ENCODE assay signal across 26 cellular contexts in the genomic region with DNA sequence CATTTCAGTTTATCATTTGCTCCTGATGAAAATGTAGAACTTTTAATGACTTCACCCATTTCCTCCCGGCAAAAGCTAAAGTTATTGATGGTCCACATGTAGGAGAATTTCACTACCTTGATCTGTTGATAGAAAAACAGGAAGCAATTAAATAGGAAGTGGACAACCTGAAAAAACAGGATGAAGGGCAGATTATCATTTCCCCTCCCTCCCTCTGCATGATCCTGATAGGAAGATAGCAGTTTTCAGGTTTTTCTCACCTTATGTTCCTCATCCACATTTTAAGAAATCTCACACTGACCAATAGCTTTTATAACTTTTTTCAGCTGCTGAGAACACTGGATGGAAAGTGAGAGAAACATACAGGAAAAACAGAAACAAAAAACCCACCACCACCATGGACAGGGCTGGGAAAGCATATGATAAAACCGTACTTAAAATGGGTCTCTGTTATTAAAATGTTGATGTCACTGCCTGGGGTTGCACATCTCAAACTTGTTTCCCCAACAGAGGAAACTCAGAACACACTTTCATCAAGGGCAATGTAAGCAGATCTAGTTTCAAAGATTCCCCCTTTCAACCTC. TPM values are rescaled to one million over a fixed set of nuclear protein-coding genes. Genes with fewer than 3 reads are reported as not detected.
A peak's percentile ranks its signal among the peaks of the same experiment; 100 is the strongest.
DNase-seq lines count a peak whose midpoint lies in the region; ATAC-seq and TF ChIP-seq lines count a peak whose summit lies in the region.
"Had no signal": no experiment of that assay in that cellular context is flagged by ENCODE, and none has a peak within 500 bp of the region (broad histone marks: within the 10 kb centered on the region; RNA-seq: fewer than 3 reads in every experiment).

No MANE protein-coding gene starts in this region.

- no peak for TF ChIP-seq EP300 in gastroesophageal sphincter (IDR thresholded peaks at IDR 0.05)

- H3K27me3 Mint-ChIP-seq in activated CD8-positive, alpha-beta T cell treated with anti-CD3 and anti-CD28 coated beads, Interleukin-2, amount 10 ng/mL, durations not matched to agents 7 days and 5 days (ENCODE audit: low read depth), result no peaks in the 10 kb centered on the region
- H3K27me3 Mint-ChIP-seq: CD8-positive, alpha-beta memory T cell; stimulated activated naive B cell treated with anti-CD40 and anti-IgM and Interleukin-4, amounts not matched to agents 10 μg/mL and 1 μg/mL and 100 μg/mL, for 72 hours had no signal

- TF ChIP-seq CTCF in heart right ventricle (IDR thresholded peaks at IDR 0.05) (no peak), gastroesophageal sphincter (IDR thresholded peaks at IDR 0.05) (no peak), thoracic aorta (IDR thresholded peaks at IDR 0.05) (no peak)

- H3K4me3 Mint-ChIP-seq in activated CD8-positive, alpha-beta T cell treated with anti-CD3 and anti-CD28 coated beads, Interleukin-2, amount 10 ng/mL, durations not matched to agents 7 days and 5 days, result no peak overlapping the region
- H3K4me3 Mint-ChIP-seq: CD8-positive, alpha-beta memory T cell; stimulated activated naive B cell treated with anti-CD40 and anti-IgM and Interleukin-4, amounts not matched to agents 10 μg/mL and 1 μg/mL and 100 μg/mL, for 72 hours had no signal

- H3K36me3 Mint-ChIP-seq in activated CD8-positive, alpha-beta T cell treated with anti-CD3 and anti-CD28 coated beads, Interleukin-2, amount 10 ng/mL, durations not matched to agents 7 days and 5 days (ENCODE audit: low read depth), result peaks cover 36% of the 10 kb centered on the region

- peak overlapping the region; percentile 46 for H3K27ac Mint-ChIP-seq in activated CD8-positive, alpha-beta T cell treated with anti-CD3 and anti-CD28 coated beads, Interleukin-2, amount 10 ng/mL, durations not matched to agents 7 days and 5 days

- no peak for TF ChIP-seq POLR2A in gastroesophageal sphincter (IDR thresholded peaks at IDR 0.05)

- H3K27ac ChIP-seq in heart right ventricle (peak overlapping the region in 6 of 10 donors; percentile 10 to 49 (median 39)), gastroesophageal sphincter (peak overlapping the region in 3 of 4 donors; percentile 54 to 62 (median 62)), thoracic aorta (peak overlapping the region; percentile 74 to 81)
- H3K27ac ChIP-seq: adrenal gland, epithelial cell of prostate, lower lobe of right lung, tibial nerve had no signal

- POLR2A ChIA-PET in activated CD8-positive, alpha-beta T cell treated with anti-CD3 and anti-CD28 coated beads, Interleukin-2, amount 10 ng/mL, durations not matched to agents 7 days and 5 days (lab: Charles Lee), result no interaction called here

- peaks cover 27% of the 10 kb centered on the region for H3K4me1 Mint-ChIP-seq in activated CD8-positive, alpha-beta T cell treated with anti-CD3 and anti-CD28 coated beads, Interleukin-2, amount 10 ng/mL, durations not matched to agents 7 days and 5 days (ENCODE audit: low read depth)
- H3K4me1 Mint-ChIP-seq: stimulated activated naive B cell treated with anti-CD40 and anti-IgM and Interleukin-4, amounts not matched to agents 10 μg/mL and 1 μg/mL and 100 μg/mL, for 72 hours had no signal

- H3K4me3 ChIP-seq in heart right ventricle (no peak overlapping the region), gastroesophageal sphincter (no peak overlapping the region), thoracic aorta (no peak overlapping the region), MG63 (no peak overlapping the region)
- H3K4me3 ChIP-seq: adrenal gland, HAP-1, lower lobe of right lung, mucosa of descending colon, Peyer's patch, tibial nerve had no signal

- CTCF ChIA-PET in activated CD8-positive, alpha-beta T cell treated with anti-CD3 and anti-CD28 coated beads, Interleukin-2, amount 10 ng/mL, durations not matched to agents 7 days and 5 days (lab: Charles Lee), result interaction anchor here (1.4 kb wide), 1 partner anchor 52 kb away, joined by 3 read pairs; no protein-coding TSS in a partner anchor

- peaks cover 0 to 68% (median 26%) of the 10 kb centered on the region in 9 donors for H3K36me3 ChIP-seq in heart right ventricle
- H3K36me3 ChIP-seq in gastroesophageal sphincter, result peaks cover 0 to 62% of the 10 kb centered on the region in 2 donors
- peaks cover 21% of the 10 kb centered on the region for H3K36me3 ChIP-seq in thoracic aorta
- H3K36me3 ChIP-seq in MG63, result peaks cover 42% of the 10 kb centered on the region

- H3K9me3 Mint-ChIP-seq in activated CD8-positive, alpha-beta T cell treated with anti-CD3 and anti-CD28 coated beads, Interleukin-2, amount 10 ng/mL, durations not matched to agents 7 days and 5 days (ENCODE audit: insufficient read depth), result no peaks in the 10 kb centered on the region
- H3K9me3 Mint-ChIP-seq: CD8-positive, alpha-beta memory T cell; stimulated activated naive B cell treated with anti-CD40 and anti-IgM and Interleukin-4, amounts not matched to agents 10 μg/mL and 1 μg/mL and 100 μg/mL, for 72 hours had no signal

- no peak for DNase-seq in heart right ventricle
- no peak for DNase-seq in cardiac septum (ENCODE audit: low spot score)
- no peak for DNase-seq in activated CD8-positive, alpha-beta T cell treated with anti-CD3 and anti-CD28 coated beads, Interleukin-2, amount 10 ng/mL, durations not matched to agents 7 days and 5 days
- DNase-seq in thoracic aorta (ENCODE audit: low spot score), result no peak
- DNase-seq in MG63, result no peak
- DNase-seq: adrenal gland; CD8-positive, alpha-beta memory T cell; DMS53; foreskin fibroblast; GDM1; KG1; lower lobe of right lung; mucosa of descending colon; NCI-H146; NCI-H524; Peyer's patch; small intestine; stimulated activated CD4-positive, alpha-beta T cell treated with anti-CD3 and anti-CD28 coated beads, Interleukin-2, amount 100 ng/mL, for 24 hours; stimulated activated naive B cell treated with anti-CD40 and anti-IgM and Interleukin-4, amounts not matched to agents 10 μg/mL and 1 μg/mL and 100 μg/mL, for 72 hours; T-helper 9 cell had no signal

- H3K27me3 ChIP-seq in heart right ventricle (no peaks in the 10 kb centered on the region), gastroesophageal sphincter (no peaks in the 10 kb centered on the region), thoracic aorta (replicated peaks; ENCODE audit: insufficient read depth) (no peaks in the 10 kb centered on the region), MG63 (no peaks in the 10 kb centered on the region)
- H3K27me3 ChIP-seq: adrenal gland, Peyer's patch, tibial nerve had no signal

- intact Hi-C loops in heart right ventricle (cut with DNase I), result loop anchor here in 1 of 10 donors (10.0 kb wide), 1 partner anchor 53 kb away; a partner anchor contains a TSS
- intact Hi-C loops in cardiac septum (cut with DNase I), result no loop called here

- H3K4me1 ChIP-seq in heart right ventricle, result peaks cover under 1 to 67% (median 52%) of the 10 kb centered on the region in 9 donors
- H3K4me1 ChIP-seq in gastroesophageal sphincter, result peaks cover 0 to 88% (median 23%) of the 10 kb centered on the region in 3 donors
- peaks cover 31 to 89% of the 10 kb centered on the region in 2 donors for H3K4me1 ChIP-seq in thoracic aorta (ENCODE audit: control insufficient read depth in 1 of 2, low read depth in 2 of 2)
- H3K4me1 ChIP-seq: HAP-1 had no signal

- WGBS in heart right ventricle, 2 donors, result 57 to 61% methylated on average over 2 of the region's 2 CpGs
- 41 to 46% methylated on average over 2 of the region's 2 CpGs for WGBS in gastroesophageal sphincter (ENCODE audit: low coverage in 1 of 2), 2 donors

- ATAC-seq in heart right ventricle (no peak), gastroesophageal sphincter (no peak), thoracic aorta (ENCODE audit: insufficient number of reproducible peaks, low FRiP score, low read depth) (no peak), HG03378 (IDR thresholded peaks at IDR 0.05; ENCODE audit: unreplicated experiment) (no peak), GM19023 (IDR thresholded peaks at IDR 0.05; ENCODE audit: unreplicated experiment) (no peak)
- ATAC-seq in activated CD8-positive, alpha-beta T cell treated with anti-CD3 and anti-CD28 coated beads, Interleukin-2, amount 10 ng/mL, durations not matched to agents 7 days and 5 days, result no peak
- ATAC-seq: lower lobe of right lung; mucosa of descending colon; stimulated activated naive B cell treated with anti-CD40 and anti-IgM and Interleukin-4, amounts not matched to agents 10 μg/mL and 1 μg/mL and 100 μg/mL, for 72 hours had no signal

- H3K9me3 ChIP-seq in heart right ventricle (no peaks in the 10 kb centered on the region), gastroesophageal sphincter (no peaks in the 10 kb centered on the region), thoracic aorta (no peaks in the 10 kb centered on the region), MG63 (no peaks in the 10 kb centered on the region)
- H3K9me3 ChIP-seq: adrenal gland, HAP-1, lower lobe of right lung, mucosa of descending colon, Peyer's patch, tibial nerve had no signal

RNA-seq across cellular contexts. Expression of a gene that starts 46.4 kb away (rescaled TPM):
- total RNA-seq in heart right ventricle, result 1 to 10 TPM; 2.2 to 4.4 (median 3.2) TPM
- polyA plus RNA-seq in heart right ventricle, result 1 to 10 TPM; 2.3 to 5.9 TPM
- total RNA-seq in cardiac septum, result 4.4 TPM
- not detected for total RNA-seq in activated CD8-positive, alpha-beta T cell treated with anti-CD3 and anti-CD28 coated beads, Interleukin-2, amount 10 ng/mL, durations not matched to agents 7 days and 5 days
- 10 to 100 TPM; 24.4 to 26.4 (median 25.0) TPM for total RNA-seq in gastroesophageal sphincter
- 100 to 1,000 TPM in 1 of 2 donors, 10 to 100 TPM in 1; 61.7 to 131 TPM for total RNA-seq in thoracic aorta
- 0.36 TPM in 1 of 2 replicates, not detected in the other for total RNA-seq in MG63 (2014; rRNA removed; shearing (Covaris generic); ENCODE audit: low replicate concordance)
- polyA plus RNA-seq: CD8-positive, alpha-beta memory T cell had no signal

RNA-seq across cellular contexts. Expression of a gene that starts 55.9 kb away (rescaled TPM):
- total RNA-seq in heart right ventricle (10 to 100 TPM; 39.8 to 79.9 (median 67.7) TPM), cardiac septum (68.3 TPM), gastroesophageal sphincter (100 to 1,000 TPM; 159 to 268 (median 176) TPM), thoracic aorta (100 to 1,000 TPM in 1 of 2 donors, 10 to 100 TPM in 1; 97.7 to 123 TPM)
- polyA plus RNA-seq in heart right ventricle, result 10 to 100 TPM; 42.4 to 44.5 TPM
- total RNA-seq in activated CD8-positive, alpha-beta T cell treated with anti-CD3 and anti-CD28 coated beads, Interleukin-2, amount 10 ng/mL, durations not matched to agents 7 days and 5 days, result 10 to 100 TPM; 49.5 to 52.0 TPM
- total RNA-seq in MG63 (2014; rRNA removed; shearing (Covaris generic); ENCODE audit: low replicate concordance), result 84.1 and 126 TPM in 2 replicates
